2 cellular contexts compared by ENCODE assay signal in genomic region chr2:199460808-199461454, GRCh38.
TF ChIP-seq lines count a peak whose summit lies in the region.

No MANE protein-coding gene starts in this region.

TF ChIP-seq in GM23338, 12 proteins besides CTCF, POLR2A, EP300 and RAD21:
- TF ChIP-seq JUNB (IDR thresholded peaks at IDR 0.05; ENCODE audit: unreplicated experiment) (no peak), POLR2AphosphoS5 (IDR thresholded peaks at IDR 0.05; ENCODE audit: low read depth) (no peak), CREB1 (CRISPR knock-in tag; IDR thresholded peaks at IDR 0.05; ENCODE audit: low read depth) (no peak), NANOG (IDR thresholded peaks at IDR 0.05; ENCODE audit: borderline replicate concordance) (no peak)
- TF ChIP-seq, protein P1, sequence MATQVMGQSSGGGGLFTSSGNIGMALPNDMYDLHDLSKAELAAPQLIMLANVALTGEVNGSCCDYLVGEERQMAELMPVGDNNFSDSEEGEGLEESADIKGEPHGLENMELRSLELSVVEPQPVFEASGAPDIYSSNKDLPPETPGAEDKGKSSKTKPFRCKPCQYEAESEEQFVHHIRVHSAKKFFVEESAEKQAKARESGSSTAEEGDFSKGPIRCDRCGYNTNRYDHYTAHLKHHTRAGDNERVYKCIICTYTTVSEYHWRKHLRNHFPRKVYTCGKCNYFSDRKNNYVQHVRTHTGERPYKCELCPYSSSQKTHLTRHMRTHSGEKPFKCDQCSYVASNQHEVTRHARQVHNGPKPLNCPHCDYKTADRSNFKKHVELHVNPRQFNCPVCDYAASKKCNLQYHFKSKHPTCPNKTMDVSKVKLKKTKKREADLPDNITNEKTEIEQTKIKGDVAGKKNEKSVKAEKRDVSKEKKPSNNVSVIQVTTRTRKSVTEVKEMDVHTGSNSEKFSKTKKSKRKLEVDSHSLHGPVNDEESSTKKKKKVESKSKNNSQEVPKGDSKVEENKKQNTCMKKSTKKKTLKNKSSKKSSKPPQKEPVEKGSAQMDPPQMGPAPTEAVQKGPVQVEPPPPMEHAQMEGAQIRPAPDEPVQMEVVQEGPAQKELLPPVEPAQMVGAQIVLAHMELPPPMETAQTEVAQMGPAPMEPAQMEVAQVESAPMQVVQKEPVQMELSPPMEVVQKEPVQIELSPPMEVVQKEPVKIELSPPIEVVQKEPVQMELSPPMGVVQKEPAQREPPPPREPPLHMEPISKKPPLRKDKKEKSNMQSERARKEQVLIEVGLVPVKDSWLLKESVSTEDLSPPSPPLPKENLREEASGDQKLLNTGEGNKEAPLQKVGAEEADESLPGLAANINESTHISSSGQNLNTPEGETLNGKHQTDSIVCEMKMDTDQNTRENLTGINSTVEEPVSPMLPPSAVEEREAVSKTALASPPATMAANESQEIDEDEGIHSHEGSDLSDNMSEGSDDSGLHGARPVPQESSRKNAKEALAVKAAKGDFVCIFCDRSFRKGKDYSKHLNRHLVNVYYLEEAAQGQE (IDR thresholded peaks at IDR 0.05; ENCODE audit: unreplicated experiment): no peak
- TF ChIP-seq, protein P2, sequence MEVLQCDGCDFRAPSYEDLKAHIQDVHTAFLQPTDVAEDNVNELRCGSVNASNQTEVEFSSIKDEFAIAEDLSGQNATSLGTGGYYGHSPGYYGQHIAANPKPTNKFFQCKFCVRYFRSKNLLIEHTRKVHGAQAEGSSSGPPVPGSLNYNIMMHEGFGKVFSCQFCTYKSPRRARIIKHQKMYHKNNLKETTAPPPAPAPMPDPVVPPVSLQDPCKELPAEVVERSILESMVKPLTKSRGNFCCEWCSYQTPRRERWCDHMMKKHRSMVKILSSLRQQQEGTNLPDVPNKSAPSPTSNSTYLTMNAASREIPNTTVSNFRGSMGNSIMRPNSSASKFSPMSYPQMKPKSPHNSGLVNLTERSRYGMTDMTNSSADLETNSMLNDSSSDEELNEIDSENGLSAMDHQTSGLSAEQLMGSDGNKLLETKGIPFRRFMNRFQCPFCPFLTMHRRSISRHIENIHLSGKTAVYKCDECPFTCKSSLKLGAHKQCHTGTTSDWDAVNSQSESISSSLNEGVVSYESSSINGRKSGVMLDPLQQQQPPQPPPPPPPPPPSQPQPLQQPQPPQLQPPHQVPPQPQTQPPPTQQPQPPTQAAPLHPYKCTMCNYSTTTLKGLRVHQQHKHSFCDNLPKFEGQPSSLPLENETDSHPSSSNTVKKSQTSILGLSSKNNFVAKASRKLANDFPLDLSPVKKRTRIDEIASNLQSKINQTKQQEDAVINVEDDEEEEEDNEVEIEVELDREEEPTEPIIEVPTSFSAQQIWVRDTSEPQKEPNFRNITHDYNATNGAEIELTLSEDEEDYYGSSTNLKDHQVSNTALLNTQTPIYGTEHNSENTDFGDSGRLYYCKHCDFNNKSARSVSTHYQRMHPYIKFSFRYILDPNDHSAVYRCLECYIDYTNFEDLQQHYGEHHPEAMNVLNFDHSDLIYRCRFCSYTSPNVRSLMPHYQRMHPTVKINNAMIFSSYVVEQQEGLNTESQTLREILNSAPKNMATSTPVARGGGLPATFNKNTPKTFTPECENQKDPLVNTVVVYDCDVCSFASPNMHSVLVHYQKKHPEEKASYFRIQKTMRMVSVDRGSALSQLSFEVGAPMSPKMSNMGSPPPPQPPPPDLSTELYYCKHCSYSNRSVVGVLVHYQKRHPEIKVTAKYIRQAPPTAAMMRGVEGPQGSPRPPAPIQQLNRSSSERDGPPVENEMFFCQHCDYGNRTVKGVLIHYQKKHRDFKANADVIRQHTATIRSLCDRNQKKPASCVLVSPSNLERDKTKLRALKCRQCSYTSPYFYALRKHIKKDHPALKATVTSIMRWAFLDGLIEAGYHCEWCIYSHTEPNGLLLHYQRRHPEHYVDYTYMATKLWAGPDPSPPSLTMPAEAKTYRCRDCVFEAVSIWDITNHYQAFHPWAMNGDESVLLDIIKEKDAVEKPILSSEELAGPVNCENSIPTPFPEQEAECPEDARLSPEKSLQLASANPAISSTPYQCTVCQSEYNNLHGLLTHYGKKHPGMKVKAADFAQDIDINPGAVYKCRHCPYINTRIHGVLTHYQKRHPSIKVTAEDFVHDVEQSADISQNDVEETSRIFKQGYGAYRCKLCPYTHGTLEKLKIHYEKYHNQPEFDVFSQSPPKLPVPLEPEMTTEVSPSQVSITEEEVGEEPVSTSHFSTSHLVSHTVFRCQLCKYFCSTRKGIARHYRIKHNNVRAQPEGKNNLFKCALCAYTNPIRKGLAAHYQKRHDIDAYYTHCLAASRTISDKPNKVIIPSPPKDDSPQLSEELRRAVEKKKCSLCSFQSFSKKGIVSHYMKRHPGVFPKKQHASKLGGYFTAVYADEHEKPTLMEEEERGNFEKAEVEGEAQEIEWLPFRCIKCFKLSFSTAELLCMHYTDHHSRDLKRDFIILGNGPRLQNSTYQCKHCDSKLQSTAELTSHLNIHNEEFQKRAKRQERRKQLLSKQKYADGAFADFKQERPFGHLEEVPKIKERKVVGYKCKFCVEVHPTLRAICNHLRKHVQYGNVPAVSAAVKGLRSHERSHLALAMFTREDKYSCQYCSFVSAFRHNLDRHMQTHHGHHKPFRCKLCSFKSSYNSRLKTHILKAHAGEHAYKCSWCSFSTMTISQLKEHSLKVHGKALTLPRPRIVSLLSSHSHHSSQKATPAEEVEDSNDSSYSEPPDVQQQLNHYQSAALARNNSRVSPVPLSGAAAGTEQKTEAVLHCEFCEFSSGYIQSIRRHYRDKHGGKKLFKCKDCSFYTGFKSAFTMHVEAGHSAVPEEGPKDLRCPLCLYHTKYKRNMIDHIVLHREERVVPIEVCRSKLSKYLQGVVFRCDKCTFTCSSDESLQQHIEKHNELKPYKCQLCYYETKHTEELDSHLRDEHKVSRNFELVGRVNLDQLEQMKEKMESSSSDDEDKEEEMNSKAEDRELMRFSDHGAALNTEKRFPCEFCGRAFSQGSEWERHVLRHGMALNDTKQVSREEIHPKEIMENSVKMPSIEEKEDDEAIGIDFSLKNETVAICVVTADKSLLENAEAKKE (CRISPR knock-in tag; IDR thresholded peaks at IDR 0.05): no peak

TF ChIP-seq in endothelial cell of umbilical vein, 7 proteins besides CTCF, POLR2A, EP300 and RAD21:
- TF ChIP-seq EZH2 (IDR thresholded peaks at IDR 0.05; ENCODE audit: borderline replicate concordance, low read depth, low read length, severe bottlenecking) (no peak), JUN (IDR thresholded peaks at IDR 0.05; ENCODE audit: borderline replicate concordance, insufficient read depth, insufficient read length, low read depth) (no peak), GATA2 (IDR thresholded peaks at IDR 0.05; ENCODE audit: insufficient read depth, insufficient read length, low read depth, low read length) (no peak)
- TF ChIP-seq, protein P3, sequence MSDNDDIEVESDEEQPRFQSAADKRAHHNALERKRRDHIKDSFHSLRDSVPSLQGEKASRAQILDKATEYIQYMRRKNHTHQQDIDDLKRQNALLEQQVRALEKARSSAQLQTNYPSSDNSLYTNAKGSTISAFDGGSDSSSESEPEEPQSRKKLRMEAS (IDR thresholded peaks at IDR 0.05; ENCODE audit: insufficient read depth, insufficient read length): no peak
